1 cellular context compared by ENCODE assay signal in genomic region chr17:49880291-49881053, GRCh38.
A peak's percentile ranks its signal among the peaks of the same experiment; 100 is the strongest.
TF ChIP-seq lines count a peak whose summit lies in the region.

No MANE protein-coding gene starts in this region.

TF ChIP-seq in K562, 482 proteins besides CTCF, POLR2A, EP300 and RAD21 (continued from another document and continues in another):
- TF ChIP-seq DEAF1 (CRISPR knock-in tag; IDR thresholded peaks at IDR 0.05) = peak; percentile 50; the same call in 1 of the 2 replicates
- TF ChIP-seq NCOA6 (IDR thresholded peaks at IDR 0.05) = no peak
- peak; percentile 45 to 84; a peak in 1 of 4 replicates for TF ChIP-seq UBTF (IDR thresholded peaks at IDR 0.05; ENCODE audit: borderline replicate concordance in 1 of 2, low read depth in 2 of 2, low read length in 2 of 2)
- no peak for TF ChIP-seq ZNF77 (CRISPR knock-in tag; IDR thresholded peaks at IDR 0.05)
- TF ChIP-seq ZNF561 (CRISPR knock-in tag; conservative IDR thresholded peaks at IDR 0.05) = no peak
- no peak for TF ChIP-seq ZNF23 (CRISPR knock-in tag; IDR thresholded peaks at IDR 0.05)
- no peak for TF ChIP-seq BRD4 (IDR thresholded peaks at IDR 0.05)
- TF ChIP-seq CXXC5 (CRISPR knock-in tag; IDR thresholded peaks at IDR 0.05) = peak; percentile 42; the same call in 1 of the 2 replicates
- no peak for TF ChIP-seq PTTG1 (tag; IDR thresholded peaks at IDR 0.05; ENCODE audit: low read depth)
- TF ChIP-seq SRSF7 (optimal IDR thresholded peaks at IDR 0.05; ENCODE audit: low read depth, low read length) = no peak
- TF ChIP-seq E2F1 (CRISPR knock-in tag; IDR thresholded peaks at IDR 0.05) = 0 out of 2 replicates have a peak, but pooled peaks have one; percentile 18
- no peak for TF ChIP-seq THRA (IDR thresholded peaks at IDR 0.05)
- 0 out of 2 replicates have a peak, but pooled peaks have one; percentile 19 for TF ChIP-seq HCFC1 (IDR thresholded peaks at IDR 0.05; ENCODE audit: low read depth, low read length)
- TF ChIP-seq CHD7 (IDR thresholded peaks at IDR 0.05; ENCODE audit: low read depth, low read length) = no peak
- no peak for TF ChIP-seq CREB1 (IDR thresholded peaks at IDR 0.05)
- TF ChIP-seq CREB1 (CRISPR knock-in tag; IDR thresholded peaks at IDR 0.05) = 0 out of 2 replicates have a peak, but pooled peaks have one; percentile 18
- TF ChIP-seq PCBP1 (IDR thresholded peaks at IDR 0.05; ENCODE audit: low read depth, low read length, poor library complexity, severe bottlenecking) = peak; percentile 68
- TF ChIP-seq MAZ (CRISPR knock-in tag; conservative IDR thresholded peaks at IDR 0.05 in 1 of 2, IDR thresholded peaks at IDR 0.05 in 1 of 2) = no peak; a peak in 1 of 4 replicates
- TF ChIP-seq SPI1 (IDR thresholded peaks at IDR 0.05; ENCODE audit: borderline replicate concordance, low read depth, low read length) = no peak
- TF ChIP-seq YY1 (IDR thresholded peaks at IDR 0.05; ENCODE audit: borderline replicate concordance in 1 of 3, control insufficient read depth in 1 of 3, extremely low read depth in 1 of 3, insufficient read depth in 3 of 3, insufficient read length in 1 of 3, insufficient replicate concordance in 2 of 3, low read depth in 1 of 3, low read length in 2 of 3) = peak in 1 of 3 experiments; percentile 12
- 0 out of 2 replicates have a peak, but pooled peaks have one; percentile 18 for TF ChIP-seq JUND (IDR thresholded peaks at IDR 0.05; ENCODE audit: borderline replicate concordance, low read depth, low read length)
- TF ChIP-seq JUND (tag; IDR thresholded peaks at IDR 0.05; ENCODE audit: borderline replicate concordance, low read depth, low read length) = no peak; the same call in 2 of the 3 replicates
- TF ChIP-seq RBM15 (IDR thresholded peaks at IDR 0.05; ENCODE audit: insufficient read depth, low read length) = no peak
- peak; percentile 77; the same call in 1 of the 2 replicates for TF ChIP-seq SMC3 (conservative IDR thresholded peaks at IDR 0.05; ENCODE audit: insufficient read depth, low read depth, low read length)
- peak; percentile 71 to 76 for TF ChIP-seq NRF1 (conservative IDR thresholded peaks at IDR 0.05 in 1 of 2, IDR thresholded peaks at IDR 0.05 in 1 of 2)
- TF ChIP-seq KAT2B (IDR thresholded peaks at IDR 0.05; ENCODE audit: low read depth, low read length) = no peak
- TF ChIP-seq ZNF12 (CRISPR knock-in tag; IDR thresholded peaks at IDR 0.05) = 0 out of 2 replicates have a peak, but pooled peaks have one; percentile 20
- TF ChIP-seq RCOR1 (IDR thresholded peaks at IDR 0.05; ENCODE audit: borderline replicate concordance in 1 of 2, low read depth in 2 of 2, low read length in 2 of 2) = peak in 1 of 2 experiments; percentile 34; a peak in 1 of 4 replicates
- no peak for TF ChIP-seq CCNT2 (IDR thresholded peaks at IDR 0.05; ENCODE audit: borderline replicate concordance, extremely low read depth, insufficient read length, low read depth, low read length)
- no peak for TF ChIP-seq MCM3 (IDR thresholded peaks at IDR 0.05)
- TF ChIP-seq EGR1 (conservative IDR thresholded peaks at IDR 0.05) = peak; percentile 55
- peak; percentile 46; the same call in 1 of the 2 replicates for TF ChIP-seq STAG1 (CRISPR knock-in tag; IDR thresholded peaks at IDR 0.05; ENCODE audit: borderline replicate concordance)
- no peak for TF ChIP-seq ZBTB2 (IDR thresholded peaks at IDR 0.05)
- peak; percentile 39 for TF ChIP-seq MEIS2 (IDR thresholded peaks at IDR 0.05; ENCODE audit: partially characterized antibody)
- no peak for TF ChIP-seq LARP7 (IDR thresholded peaks at IDR 0.05)
- TF ChIP-seq BHLHE40 (IDR thresholded peaks at IDR 0.05; ENCODE audit: low read length) = peak; percentile 21; the same call in 1 of the 2 replicates
- peak; percentile 9; the same call in 1 of the 2 replicates for TF ChIP-seq CREM (IDR thresholded peaks at IDR 0.05; ENCODE audit: low read depth)
- no peak for TF ChIP-seq RAD51 (IDR thresholded peaks at IDR 0.05; ENCODE audit: borderline replicate concordance, low read depth)
- 0 out of 2 replicates have a peak, but pooled peaks have one; percentile 22 for TF ChIP-seq ZFX (CRISPR knock-in tag; IDR thresholded peaks at IDR 0.05)
- peak; percentile 49; the same call in 1 of the 2 replicates for TF ChIP-seq ZBTB7A (IDR thresholded peaks at IDR 0.05; ENCODE audit: borderline replicate concordance, control insufficient read depth, low read depth, low read length)
- no peak for TF ChIP-seq RBM39 (optimal IDR thresholded peaks at IDR 0.05; ENCODE audit: low read depth, low read length)
- TF ChIP-seq HDAC6 (IDR thresholded peaks at IDR 0.05; ENCODE audit: low read depth, low read length) = no peak
- peak; percentile 28; the same call in 1 of the 2 replicates for TF ChIP-seq KLF16 (IDR thresholded peaks at IDR 0.05)
- TF ChIP-seq SMAD4 (CRISPR knock-in tag; conservative IDR thresholded peaks at IDR 0.05) = 0 out of 2 replicates have a peak, but pooled peaks have one; percentile 31
- TF ChIP-seq GTF2F1 (IDR thresholded peaks at IDR 0.05; ENCODE audit: low read depth, low read length) = no peak
